8 cellular contexts compared by ENCODE assay signal in genomic region chr4:38154681-38155588, GRCh38.
DNase-seq lines count a peak whose midpoint lies in the region; ATAC-seq and TF ChIP-seq lines count a peak whose summit lies in the region.

No MANE protein-coding gene starts in this region.

- H3K36me3 ChIP-seq in mucosa of rectum (ENCODE audit: control insufficient read depth in 2 of 2, insufficient read depth in 2 of 2, low read length in 2 of 2) (no peaks in the 10 kb centered on the region), ovary (no peaks in the 10 kb centered on the region)

- intact Hi-C loops in MCF 10A (cut with micrococcal nuclease) (no loop called here), ovary (cut with DNase I) (no loop called here)

- no peaks in the 10 kb centered on the region for H3K9me3 ChIP-seq in mucosa of rectum (ENCODE audit: control insufficient read depth in 2 of 2, low read length in 2 of 2)
- no peaks in the 10 kb centered on the region for H3K9me3 ChIP-seq in ovary

- no peak for TF ChIP-seq POLR2A in ovary (IDR thresholded peaks at IDR 0.05)

- H3K36me3 Mint-ChIP-seq in MCF 10A (ENCODE audit: insufficient read depth, unreplicated experiment) = no peaks in the 10 kb centered on the region

- POLR2A ChIA-PET in MCF 10A (lab: Yijun Ruan, JAX) = interaction anchor here (0.7 to 3.3 kb wide), 7 partner anchors 9 to 64 kb away, joined by 3 to 16 read pairs (median 5); no protein-coding TSS in a partner anchor

- H3K4me1 Mint-ChIP-seq in MCF 10A (ENCODE audit: insufficient read depth, unreplicated experiment) = peaks cover 49% of the 10 kb centered on the region

- no peaks in the 10 kb centered on the region for H3K27me3 Mint-ChIP-seq in MCF 10A (ENCODE audit: insufficient read depth, unreplicated experiment)

- no peak for TF ChIP-seq EP300 in ovary (IDR thresholded peaks at IDR 0.05)

- BruUV-seq in MCF 10A (replicated peaks; lab: Mats Ljungman, UMichigan) = no TSS peak

- TF ChIP-seq CTCF in MCF 10A (IDR thresholded peaks at IDR 0.05; ENCODE audit: unreplicated experiment) (no peak), ovary (IDR thresholded peaks at IDR 0.05) (no peak)

- H3K27ac ChIP-seq in mucosa of rectum (ENCODE audit: low read depth in 2 of 2, low read length in 2 of 2) (peak overlapping the region; percentile 94 to 97), ovary (no peak overlapping the region)

- DNase-seq in AG20443 (ENCODE audit: low spot score) (peak; percentile 40), Kasumi-1 (lab: John Stamatoyannopoulos, UW) (peak; percentile 76 to 80), MCF 10A (ENCODE audit: unreplicated experiment) (peak; percentile 59), ovary (no peak), 8988T (no peak)

- peak overlapping the region; percentile 91 for H3K27ac Mint-ChIP-seq in MCF 10A (ENCODE audit: low read depth, unreplicated experiment)

- CTCF ChIA-PET in MCF 10A (lab: Yijun Ruan, JAX) = interaction anchor here (0.6 to 2.0 kb wide), 12 partner anchors 9 to 628 kb away, joined by 3 to 7 read pairs (median 4); partner anchors contain the start of gene TLR10

- peaks cover 28 to 43% of the 10 kb centered on the region in 2 donors for H3K4me1 ChIP-seq in mucosa of rectum (ENCODE audit: control insufficient read depth in 2 of 2, insufficient read depth in 2 of 2, low read length in 2 of 2)
- peaks cover 1% of the 10 kb centered on the region for H3K4me1 ChIP-seq in ovary (ENCODE audit: insufficient read depth)

- peak overlapping the region in 1 of 2 donors; percentile 42 for H3K4me3 ChIP-seq in mucosa of rectum (ENCODE audit: low read length in 2 of 2)
- no peak overlapping the region for H3K4me3 ChIP-seq in ovary

- peak overlapping the region; percentile 56 for H3K4me3 Mint-ChIP-seq in MCF 10A (ENCODE audit: unreplicated experiment)

- H3K9me3 Mint-ChIP-seq in MCF 10A (ENCODE audit: unreplicated experiment) = no peaks in the 10 kb centered on the region

- no peak for ATAC-seq in GM19467 (IDR thresholded peaks at IDR 0.05; ENCODE audit: unreplicated experiment)
- no peak for ATAC-seq in HG02840 (IDR thresholded peaks at IDR 0.05; ENCODE audit: low FRiP score, unreplicated experiment)

- H3K27me3 ChIP-seq in mucosa of rectum (ENCODE audit: control insufficient read depth in 2 of 2, insufficient read depth in 2 of 2, low read length in 2 of 2) (no peaks in the 10 kb centered on the region), ovary (no peaks in the 10 kb centered on the region)

- peak overlapping the region; percentile 48 to 73 for H3K9ac ChIP-seq in mucosa of rectum (ENCODE audit: low read depth in 1 of 2, low read length in 2 of 2)

- WGBS in ovary, 3 donors = 67 to 75% (median 72%) methylated on average over 17 of the region's 17 CpGs

Comparison
In these comparisons a context has a peak if more than half of its experiments do, and no peak if none do; other contexts are left out.
1. DNase-seq: peak in AG20443 (single experiment), Kasumi-1 (2 of 2) and MCF 10A (single experiment); none in ovary (0 of 5) and 8988T (single experiment).
2. H3K27ac ChIP-seq: peak in mucosa of rectum (2 of 2); none in ovary (0 of 2).